In genomic region chr4:84582302-84582987, GRCh38 we compare ENCODE assay signal across 8 cellular contexts. TPM values are rescaled to one million over a fixed set of nuclear protein-coding genes. Genes with fewer than 3 reads are reported as not detected.
DNase-seq lines count a peak whose midpoint lies in the region; ATAC-seq and TF ChIP-seq lines count a peak whose summit lies in the region.

No MANE protein-coding gene starts in this region.

- peaks cover 14% of the 10 kb centered on the region for H3K9me3 Mint-ChIP-seq in Caco-2 (ENCODE audit: unreplicated experiment)
- H3K9me3 Mint-ChIP-seq in nephron, result peaks cover 6% of the 10 kb centered on the region

- H3K27me3 Mint-ChIP-seq in Caco-2 (ENCODE audit: insufficient read depth, unreplicated experiment) (no peaks in the 10 kb centered on the region), nephron (ENCODE audit: low read depth) (peaks cover 62% of the 10 kb centered on the region)

- no peaks in the 10 kb centered on the region for H3K27me3 ChIP-seq in Caco-2 (replicated peaks; ENCODE audit: control insufficient read depth, insufficient read depth, low read length)

- H3K36me3 Mint-ChIP-seq in Caco-2 (ENCODE audit: insufficient read depth, unreplicated experiment), result peaks cover 18% of the 10 kb centered on the region
- H3K36me3 Mint-ChIP-seq in nephron (ENCODE audit: low read depth), result peaks cover 14% of the 10 kb centered on the region

- ATAC-seq in GM21619 (IDR thresholded peaks at IDR 0.05; ENCODE audit: unreplicated experiment), result peak; percentile 80

- peaks cover 34% of the 10 kb centered on the region for H3K4me1 ChIP-seq in Caco-2

- H3K27ac Mint-ChIP-seq in Caco-2 (ENCODE audit: unreplicated experiment) (peak overlapping the region; percentile 90), nephron (peak overlapping the region; percentile 40 to 96 (median 94))

- H3K4me1 Mint-ChIP-seq in Caco-2 (ENCODE audit: low read depth, unreplicated experiment) (peaks cover 34% of the 10 kb centered on the region), nephron (peaks cover 10% of the 10 kb centered on the region)

- DNase-seq in Caco-2, result peak; percentile 97 to 99
- DNase-seq in Jurkat, Clone E6-1 (ENCODE audit: low read depth, low spot score), result peak; percentile 47
- DNase-seq in RWPE1 (ENCODE audit: low spot score), result peak; percentile 95
- DNase-seq in activated T-helper 9 cell treated with anti-CD3 and anti-CD28 coated beads, Interleukin-2, amount 50 U/mL, for 16 hours (ENCODE audit: low read depth), result peak; percentile 86
- peak; percentile 33 for DNase-seq in fibroblast of the aortic adventitia (ENCODE audit: low read depth)
- peak; percentile 85 for DNase-seq in stimulated activated naive CD4-positive, alpha-beta T cell treated with Interleukin-2 at 50 U/mL for 16 hours (lab: John Stamatoyannopoulos, UW)

- H3K4me3 Mint-ChIP-seq in Caco-2 (ENCODE audit: unreplicated experiment) (peak overlapping the region; percentile 73), nephron (peak overlapping the region; percentile 64 to 77 (median 72))

- H3K36me3 ChIP-seq in Caco-2 (ENCODE audit: control insufficient read depth, insufficient read depth, low read length), result no peaks in the 10 kb centered on the region

- intact Hi-C loops in Caco-2 (cut with micrococcal nuclease; ENCODE audit: unreplicated experiment), result loop anchor here (1.0 to 5.0 kb wide), 2 partner anchors 11 to 115 kb away; no protein-coding TSS in a partner anchor

- H3K9me3 ChIP-seq in Caco-2, result no peaks in the 10 kb centered on the region

- BruUV-seq in Caco-2 (replicated peaks; lab: Mats Ljungman, UMichigan), result no TSS peak

- POLR2A ChIA-PET in Caco-2 (lab: Charles Lee), result interaction anchor here (0.7 to 0.8 kb wide), 2 partner anchors 11 to 14 kb away, joined by 3 to 5 read pairs; no protein-coding TSS in a partner anchor
- POLR2A ChIA-PET in RWPE1 (lab: Yijun Ruan, JAX; ENCODE audit: low non-redundant PET), result no interaction called here

- H3K4me3 ChIP-seq in Caco-2 (ENCODE audit: low read depth, low read length), result peak overlapping the region; percentile 80
- peak overlapping the region; percentile 44 for H3K4me3 ChIP-seq in Jurkat, Clone E6-1 (ENCODE audit: low read length)
- peak overlapping the region; percentile 70 for H3K4me3 ChIP-seq in fibroblast of the aortic adventitia (ENCODE audit: low read depth, low read length)

- peak overlapping the region; percentile 83 for H3K27ac ChIP-seq in RWPE1

- TF ChIP-seq CTCF in Caco-2 (IDR thresholded peaks at IDR 0.05; ENCODE audit: insufficient read depth in 1 of 2, low read depth in 1 of 2, low read length in 1 of 2, severe bottlenecking in 1 of 2, unreplicated experiment in 1 of 2) (no peak), RWPE1 (conservative IDR thresholded peaks at IDR 0.05; ENCODE audit: low read depth) (no peak), fibroblast of the aortic adventitia (IDR thresholded peaks at IDR 0.05; ENCODE audit: insufficient read depth, low read length) (no peak), nephron (IDR thresholded peaks at IDR 0.05; ENCODE audit: unreplicated experiment in 3 of 3) (no peak)

- CTCF ChIA-PET in Caco-2 (lab: Charles Lee) (no interaction called here), RWPE1 (lab: Yijun Ruan, JAX) (no interaction called here)

RNA-seq across cellular contexts. Expression of gene CDS1, which starts 0.5 kb away (rescaled TPM):
- total RNA-seq in Caco-2 (2022) (17.7 and 18.1 TPM in 2 replicates), fibroblast of the aortic adventitia (ENCODE audit: low replicate concordance) (0.36 and 0.57 TPM in 2 replicates)
- polyA plus RNA-seq in Jurkat, Clone E6-1 (2012; ENCODE audit: insufficient read depth, insufficient read length), result 0.52 TPM

Comparison
In these comparisons a context has a peak if more than half of its experiments do, and no peak if none do; other contexts are left out.
1. Peak in every context shown above with its lines: DNase-seq, ATAC-seq, H3K4me3 ChIP-seq and H3K27ac ChIP-seq.
2. DNase-seq: peak in every context shown above with its lines; median percentile 98 in Caco-2; 95 in RWPE1; 86 in activated T-helper 9 cell treated with anti-CD3 and anti-CD28 coated beads, Interleukin-2, amount 50 U/mL, for 16 hours; 85 in stimulated activated naive CD4-positive, alpha-beta T cell treated with Interleukin-2 at 50 U/mL for 16 hours; 47 in Jurkat, Clone E6-1; 33 in fibroblast of the aortic adventitia.
3. RNA of gene CDS1, which starts 0.5 kb away (total RNA-seq): 17.7 to 18.1 TPM in Caco-2; 0.36 to 0.57 TPM in fibroblast of the aortic adventitia; every median in the first group is over 10 times any median in the second.